Comparison of ENCODE assay signal across 39 cellular contexts in genomic region chr10:10883737-10884136, GRCh38.
"Had no signal": no experiment of that assay in that cellular context is flagged by ENCODE, and none has a peak within 500 bp of the region (broad histone marks: within the 10 kb centered on the region; RNA-seq: fewer than 3 reads in every experiment).

No MANE protein-coding gene starts in this region.

- FAIRE-seq: astrocyte had no signal

- H3K27me3 ChIP-seq: adrenal gland, ascending aorta, body of pancreas, brain microvascular endothelial cell, breast epithelium, cardiac muscle cell had no signal

- H3K4me3 Mint-ChIP-seq: activated naive CD4-positive, alpha-beta T cell treated with anti-CD3 and anti-CD28 coated beads for 36 hours; activated naive CD4-positive, alpha-beta T cell treated with anti-CD3 and anti-CD28 coated beads, Interleukin-2, amount 10 ng/mL, durations not matched to agents 7 days and 5 days; activated naive CD4-positive, alpha-beta T cell treated with anti-CD3 and anti-CD28 coated beads, Interleukin-2, amount 50 U/mL, for 24 hours; activated naive CD8-positive, alpha-beta T cell; activated naive CD8-positive, alpha-beta T cell treated with anti-CD3 and anti-CD28 coated beads for 36 hours; activated naive CD8-positive, alpha-beta T cell treated with anti-CD3 and anti-CD28 coated beads, Interleukin-2, amount 10 ng/mL, durations not matched to agents 7 days and 5 days; activated naive CD8-positive, alpha-beta T cell treated with anti-CD3 and anti-CD28 coated beads, Interleukin-2, amount 50 U/mL, for 24 hours; activated T-cell treated with anti-CD3 and anti-CD28 coated beads, Interleukin-2, amount 50 U/mL, for 24 hours; activated T-cell treated with anti-CD3 and anti-CD28 coated beads, Interleukin-2, amount 50 U/mL, for 4 hours; activated T-cell treated with anti-CD3 and anti-CD28 coated beads, Interleukin-2, amount 50 U/mL, for 72 hours; activated T-helper 1 cell treated with anti-CD3 and anti-CD28 coated beads, Interleukin-12 subunit alpha, Interleukin-12 subunit beta, Interleukin-2, Interleukin-4 antibody, amounts not matched to agents 30 ng/mL and 10 ng/mL and 1 ng/mL, durations not matched to agents 14 hours and 24 hours and 36 hours; activated T-helper 17 cell treated with anti-CD3 and anti-CD28 coated beads, Interleukin-2, amount 50 U/mL, for 72 hours; brain; central memory CD8-positive, alpha-beta T cell had no signal

- H3K9me3 Mint-ChIP-seq: activated naive CD4-positive, alpha-beta T cell treated with anti-CD3 and anti-CD28 coated beads, Interleukin-2, amount 50 U/mL, for 24 hours had no signal

- DNase-seq: activated effector memory CD4-positive, alpha-beta T cell treated with anti-CD3 and anti-CD28 coated beads, Interleukin-2, amount 50 U/mL, for 16 hours; activated effector memory CD4-positive, alpha-beta T cell treated with Interleukin-2 at 50 U/mL for 16 hours; activated gamma-delta T cell; activated gamma-delta T cell treated with Interleukin-2 at 50 U/mL for 16 hours; activated naive CD4-positive, alpha-beta T cell; activated naive CD4-positive, alpha-beta T cell treated with anti-CD3 and anti-CD28 coated beads for 36 hours; activated naive CD4-positive, alpha-beta T cell treated with anti-CD3 and anti-CD28 coated beads, Interleukin-2, amount 10 ng/mL, durations not matched to agents 7 days and 5 days; activated naive CD4-positive, alpha-beta T cell treated with anti-CD3 and anti-CD28 coated beads, Interleukin-2, amount 50 U/mL, for 16 hours; activated naive CD4-positive, alpha-beta T cell treated with Interleukin-2 at 50 U/mL for 16 hours; activated naive CD8-positive, alpha-beta T cell treated with anti-CD3 and anti-CD28 coated beads for 36 hours; activated naive CD8-positive, alpha-beta T cell treated with anti-CD3 and anti-CD28 coated beads, Interleukin-2, amount 10 ng/mL, durations not matched to agents 7 days and 5 days; activated naive CD8-positive, alpha-beta T cell treated with anti-CD3 and anti-CD28 coated beads, Interleukin-2, amount 50 U/mL, for 24 hours; activated T-cell treated with anti-CD3 and anti-CD28 coated beads, Interleukin-2, amount 50 U/mL, for 1 hour; activated T-cell treated with anti-CD3 and anti-CD28 coated beads, Interleukin-2, amount 50 U/mL, for 24 hours; activated T-cell treated with anti-CD3 and anti-CD28 coated beads, Interleukin-2, amount 50 U/mL, for 4 hours; activated T-cell treated with anti-CD3 and anti-CD28 coated beads, Interleukin-2, amount 50 U/mL, for 48 hours; activated T-cell treated with anti-CD3 and anti-CD28 coated beads, Interleukin-2, amount 50 U/mL, for 72 hours; adrenal gland; amniotic stem cell; amygdala; anterior cingulate cortex; aorta; body of pancreas; brain microvascular endothelial cell; caudate nucleus; central memory CD4-positive, alpha-beta T cell; cerebellar nuclear complex had no signal

- H3K4me3 ChIP-seq: adrenal gland, ascending aorta, body of pancreas, breast epithelium, cardiac muscle cell had no signal

- H3K4me1 Mint-ChIP-seq: activated naive CD4-positive, alpha-beta T cell treated with anti-CD3 and anti-CD28 coated beads, Interleukin-2, amount 10 ng/mL, durations not matched to agents 7 days and 5 days; activated naive CD4-positive, alpha-beta T cell treated with anti-CD3 and anti-CD28 coated beads, Interleukin-2, amount 50 U/mL, for 24 hours; activated naive CD8-positive, alpha-beta T cell treated with anti-CD3 and anti-CD28 coated beads for 36 hours; activated naive CD8-positive, alpha-beta T cell treated with anti-CD3 and anti-CD28 coated beads, Interleukin-2, amount 10 ng/mL, durations not matched to agents 7 days and 5 days; activated naive CD8-positive, alpha-beta T cell treated with anti-CD3 and anti-CD28 coated beads, Interleukin-2, amount 50 U/mL, for 24 hours; activated T-helper 17 cell treated with anti-CD3 and anti-CD28 coated beads, Interleukin-2, amount 50 U/mL, for 72 hours; central memory CD8-positive, alpha-beta T cell had no signal

- H3K9me3 ChIP-seq: body of pancreas had no signal

- H3K27ac Mint-ChIP-seq: activated naive CD4-positive, alpha-beta T cell treated with anti-CD3 and anti-CD28 coated beads for 36 hours; activated naive CD4-positive, alpha-beta T cell treated with anti-CD3 and anti-CD28 coated beads, Interleukin-2, amount 10 ng/mL, durations not matched to agents 7 days and 5 days; activated naive CD4-positive, alpha-beta T cell treated with anti-CD3 and anti-CD28 coated beads, Interleukin-2, amount 50 U/mL, for 24 hours; activated naive CD4-positive, alpha-beta T cell treated with anti-CD3 and anti-CD28 coated beads, Interleukin-2, amount 50 U/mL, for 72 hours; activated naive CD8-positive, alpha-beta T cell; activated naive CD8-positive, alpha-beta T cell treated with anti-CD3 and anti-CD28 coated beads for 36 hours; activated naive CD8-positive, alpha-beta T cell treated with anti-CD3 and anti-CD28 coated beads, Interleukin-2, amount 10 ng/mL, durations not matched to agents 7 days and 5 days; activated naive CD8-positive, alpha-beta T cell treated with anti-CD3 and anti-CD28 coated beads, Interleukin-2, amount 50 U/mL, for 24 hours; activated T-cell treated with anti-CD3 and anti-CD28 coated beads, Interleukin-2, amount 50 U/mL, for 24 hours; activated T-cell treated with anti-CD3 and anti-CD28 coated beads, Interleukin-2, amount 50 U/mL, for 72 hours; activated T-helper 1 cell treated with anti-CD3 and anti-CD28 coated beads, Interleukin-12 subunit alpha, Interleukin-12 subunit beta, Interleukin-2, Interleukin-4 antibody, amounts not matched to agents 30 ng/mL and 10 ng/mL and 1 ng/mL, durations not matched to agents 14 hours and 24 hours and 36 hours; activated T-helper 17 cell treated with anti-CD3 and anti-CD28 coated beads, Interleukin-2, amount 50 U/mL, for 72 hours; activated T-helper 2 cell treated with anti-CD3 and anti-CD28 coated beads, Interferon-gamma antibody, Interleukin-2, Interleukin-4, amounts not matched to agents 10 μg/mL and 5 μg/mL and 100 μg/mL, durations not matched to agents 14 hours and 24 hours and 36 hours had no signal

- H3K36me3 ChIP-seq: adrenal gland, ascending aorta, brain microvascular endothelial cell, breast epithelium, cardiac muscle cell had no signal

- H3K36me3 Mint-ChIP-seq: activated naive CD4-positive, alpha-beta T cell treated with anti-CD3 and anti-CD28 coated beads, Interleukin-2, amount 10 ng/mL, durations not matched to agents 7 days and 5 days; activated naive CD4-positive, alpha-beta T cell treated with anti-CD3 and anti-CD28 coated beads, Interleukin-2, amount 50 U/mL, for 24 hours; activated naive CD8-positive, alpha-beta T cell; activated naive CD8-positive, alpha-beta T cell treated with anti-CD3 and anti-CD28 coated beads for 36 hours; activated naive CD8-positive, alpha-beta T cell treated with anti-CD3 and anti-CD28 coated beads, Interleukin-2, amount 10 ng/mL, durations not matched to agents 7 days and 5 days had no signal

- H3K4me1 ChIP-seq: adrenal gland, body of pancreas, breast epithelium had no signal

- H3K27ac ChIP-seq: adrenal gland, ascending aorta, body of pancreas, brain microvascular endothelial cell, breast epithelium, cardiac muscle cell had no signal
